Comparison of ENCODE assay signal across 20 cellular contexts in the genomic region with DNA sequence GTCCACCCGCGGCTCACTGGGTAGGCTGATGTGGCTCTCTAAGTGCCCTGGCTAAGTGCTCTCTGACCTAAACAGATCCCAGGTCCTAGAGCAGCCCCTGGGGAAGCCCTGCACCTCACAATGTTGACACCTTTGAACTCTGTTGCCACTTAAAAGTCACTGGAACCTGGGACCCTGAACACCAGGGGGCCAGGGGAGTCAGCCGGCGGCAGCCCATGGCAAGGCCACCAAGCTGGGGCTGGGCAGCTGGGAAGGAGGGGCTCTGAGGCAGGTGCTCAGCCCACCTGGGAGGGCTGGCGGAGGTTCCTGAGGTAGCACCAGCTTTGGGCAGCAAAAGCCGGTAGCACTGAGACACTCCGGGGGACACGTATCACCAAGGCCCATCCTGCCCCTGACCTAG.
DNase-seq lines count a peak whose midpoint lies in the region; ATAC-seq and TF ChIP-seq lines count a peak whose summit lies in the region.
"Had no signal": no experiment of that assay in that cellular context is flagged by ENCODE, and none has a peak within 500 bp of the region (broad histone marks: within the 10 kb centered on the region; RNA-seq: fewer than 3 reads in every experiment).

No MANE protein-coding gene starts in this region.

- no peak overlapping the region for H3K23ac ChIP-seq in trophoblast cell (ENCODE audit: low read length)

- H3K4me3 ChIP-seq in trophoblast cell (ENCODE audit: low read depth, low read length) (no peak overlapping the region), colonic mucosa (no peak overlapping the region)
- H3K4me3 ChIP-seq: transverse colon had no signal

- H4K91ac ChIP-seq in trophoblast cell (ENCODE audit: low read depth, low read length), result no peak overlapping the region

- H2BK120ac ChIP-seq in trophoblast cell (ENCODE audit: insufficient read depth, low read length, poor library complexity), result no peak overlapping the region

- intact Hi-C loops in colonic mucosa (cut with DNase I), result no loop called here

- no peak overlapping the region for H4K12ac ChIP-seq in trophoblast cell (ENCODE audit: low read depth, low read length)

- H3K79me1 ChIP-seq in trophoblast cell (ENCODE audit: low read length), result peaks cover 3% of the 10 kb centered on the region

- H3K4ac ChIP-seq in trophoblast cell (ENCODE audit: low read depth, low read length), result no peak overlapping the region

- no peak overlapping the region for H3K18ac ChIP-seq in trophoblast cell (ENCODE audit: low read length)

- H4K8ac ChIP-seq in trophoblast cell (ENCODE audit: low read depth, low read length), result no peak overlapping the region

- no peaks in the 10 kb centered on the region for H3K36me3 Mint-ChIP-seq in activated T-cell treated with anti-CD3 and anti-CD28 coated beads, Interleukin-2, amount 50 U/mL, for 24 hours (ENCODE audit: low read depth)
- peaks cover 5% of the 10 kb centered on the region for H3K36me3 Mint-ChIP-seq in effector memory CD8-positive, alpha-beta T cell (ENCODE audit: insufficient read depth)
- H3K36me3 Mint-ChIP-seq: CD8-positive, alpha-beta T cell; IgD-negative memory B cell had no signal

- H2AFZ ChIP-seq in trophoblast cell (ENCODE audit: insufficient read depth, low read length, poor library complexity), result no peak overlapping the region

- no peak overlapping the region for H2BK5ac ChIP-seq in trophoblast cell (ENCODE audit: low read depth, low read length, poor library complexity)

- no peaks in the 10 kb centered on the region for H3K9me3 ChIP-seq in KOPT-K1 (ENCODE audit: insufficient read depth, low read length, poor library complexity, severe bottlenecking)
- peaks cover 5% of the 10 kb centered on the region for H3K9me3 ChIP-seq in trophoblast cell (ENCODE audit: insufficient read depth, low read depth, low read length)
- no peaks in the 10 kb centered on the region for H3K9me3 ChIP-seq in colonic mucosa
- H3K9me3 ChIP-seq: pancreas, transverse colon had no signal

- peak overlapping the region; percentile 12 for H3K27ac Mint-ChIP-seq in activated T-cell treated with anti-CD3 and anti-CD28 coated beads, Interleukin-2, amount 50 U/mL, for 24 hours
- peak overlapping the region; percentile 87 to 89 for H3K27ac Mint-ChIP-seq in effector memory CD8-positive, alpha-beta T cell
- H3K27ac Mint-ChIP-seq: CD8-positive, alpha-beta T cell had no signal

- H3K27me3 Mint-ChIP-seq in activated T-cell treated with anti-CD3 and anti-CD28 coated beads, Interleukin-2, amount 50 U/mL, for 24 hours, result no peaks in the 10 kb centered on the region
- no peaks in the 10 kb centered on the region for H3K27me3 Mint-ChIP-seq in effector memory CD8-positive, alpha-beta T cell
- H3K27me3 Mint-ChIP-seq: stimulated activated naive B cell treated with anti-CD40 and anti-IgM and Interleukin-4, amounts not matched to agents 10 μg/mL and 1 μg/mL and 100 μg/mL, for 72 hours had no signal

- TF ChIP-seq CTCF in colonic mucosa (IDR thresholded peaks at IDR 0.05), result no peak

- DNase-seq in activated T-cell treated with anti-CD3 and anti-CD28 coated beads, Interleukin-2, amount 50 U/mL, for 24 hours, result no peak
- DNase-seq in activated T-cell treated with anti-CD3 and anti-CD28 coated beads, Interleukin-2, amount 50 U/mL, for 1 hour, result no peak
- DNase-seq in effector memory CD8-positive, alpha-beta T cell, result no peak
- DNase-seq in trophoblast cell, result no peak
- DNase-seq in colonic mucosa, result no peak
- no peak for DNase-seq in GOT3 (lab: John Stamatoyannopoulos, UW)
- DNase-seq: CD8-positive, alpha-beta T cell; central memory CD4-positive, alpha-beta T cell; erythroblast; hypothalamus; islet precursor cell; NCI-H1694; OCI-M1; SHP77; stimulated activated naive B cell treated with anti-CD40 and anti-IgM and Interleukin-4, amounts not matched to agents 10 μg/mL and 1 μg/mL and 100 μg/mL, for 72 hours; transverse colon had no signal

- H3K14ac ChIP-seq in trophoblast cell (ENCODE audit: low read length), result peak overlapping the region; percentile 62

- no peak overlapping the region for H3K4me3 Mint-ChIP-seq in activated T-cell treated with anti-CD3 and anti-CD28 coated beads, Interleukin-2, amount 50 U/mL, for 24 hours
- H3K4me3 Mint-ChIP-seq in effector memory CD8-positive, alpha-beta T cell, result no peak overlapping the region
- H3K4me3 Mint-ChIP-seq: CD8-positive, alpha-beta T cell had no signal

- peak overlapping the region; percentile 50 for H3K27ac ChIP-seq in KOPT-K1 (ENCODE audit: low read depth, low read length, poor library complexity, severe bottlenecking)
- H3K27ac ChIP-seq in trophoblast cell (ENCODE audit: low read depth, low read length), result no peak overlapping the region
- H3K27ac ChIP-seq in colonic mucosa, result no peak overlapping the region
- H3K27ac ChIP-seq: pancreas had no signal

- no peaks in the 10 kb centered on the region for H3K36me3 ChIP-seq in KOPT-K1 (ENCODE audit: insufficient read depth, low read length)
- peaks cover 0 to 3% of the 10 kb centered on the region in 2 experiments for H3K36me3 ChIP-seq in trophoblast cell (ENCODE audit: control insufficient read depth in 1 of 2, insufficient read depth in 2 of 2, low read length in 2 of 2)
- H3K36me3 ChIP-seq in colonic mucosa, result no peaks in the 10 kb centered on the region
- H3K36me3 ChIP-seq: pancreas, transverse colon had no signal

- H3K9me3 Mint-ChIP-seq in activated T-cell treated with anti-CD3 and anti-CD28 coated beads, Interleukin-2, amount 50 U/mL, for 24 hours, result no peaks in the 10 kb centered on the region
- no peaks in the 10 kb centered on the region for H3K9me3 Mint-ChIP-seq in effector memory CD8-positive, alpha-beta T cell
- H3K9me3 Mint-ChIP-seq: CD8-positive, alpha-beta T cell; IgD-negative memory B cell had no signal

- H2AK5ac ChIP-seq in trophoblast cell (ENCODE audit: low read length), result no peak overlapping the region

- H3K4me1 ChIP-seq in trophoblast cell (ENCODE audit: control insufficient read depth in 1 of 2, insufficient read depth in 2 of 2, low read length in 2 of 2) (peaks cover 0 to 3% of the 10 kb centered on the region in 2 experiments), colonic mucosa (peaks cover 11% of the 10 kb centered on the region)
- H3K4me1 ChIP-seq: pancreas had no signal

- H3K4me2 ChIP-seq in trophoblast cell (ENCODE audit: low read length), result no peak overlapping the region

- H3K4me1 Mint-ChIP-seq in activated T-cell treated with anti-CD3 and anti-CD28 coated beads, Interleukin-2, amount 50 U/mL, for 24 hours (ENCODE audit: low read depth), result peaks cover 60% of the 10 kb centered on the region
- peaks cover 38 to 45% of the 10 kb centered on the region in 2 donors for H3K4me1 Mint-ChIP-seq in effector memory CD8-positive, alpha-beta T cell (ENCODE audit: low read depth in 2 of 2)

- no CpG with 5 or more reads among the region's 8 CpGs for WGBS in trophoblast cell (ENCODE audit: extremely low coverage, insufficient coverage, insufficient read length)

- H3K27me3 ChIP-seq in trophoblast cell (ENCODE audit: insufficient read depth, low read length), result no peaks in the 10 kb centered on the region
- no peaks in the 10 kb centered on the region for H3K27me3 ChIP-seq in colonic mucosa
- H3K27me3 ChIP-seq: pancreas, transverse colon had no signal

- H2BK12ac ChIP-seq in trophoblast cell (ENCODE audit: low read length), result no peak overlapping the region

- H3K79me2 ChIP-seq in trophoblast cell (ENCODE audit: control insufficient read depth, insufficient read depth, low read length, poor library complexity), result peaks cover 3% of the 10 kb centered on the region

- ATAC-seq in effector memory CD8-positive, alpha-beta T cell (replicated peaks), result no peak
- no peak for ATAC-seq in HG02571 (IDR thresholded peaks at IDR 0.05; ENCODE audit: unreplicated experiment)
- ATAC-seq: CD8-positive, alpha-beta T cell; stimulated activated naive B cell treated with anti-CD40 and anti-IgM and Interleukin-4, amounts not matched to agents 10 μg/mL and 1 μg/mL and 100 μg/mL, for 72 hours had no signal

- no peak overlapping the region for H3K9ac ChIP-seq in trophoblast cell (ENCODE audit: low read length)
- H3K9ac ChIP-seq in colonic mucosa (ENCODE audit: low read depth in 2 of 2, low read length in 2 of 2), result no peak overlapping the region
